Comparison of ENCODE assay signal across 8 cellular contexts in the genomic region with DNA sequence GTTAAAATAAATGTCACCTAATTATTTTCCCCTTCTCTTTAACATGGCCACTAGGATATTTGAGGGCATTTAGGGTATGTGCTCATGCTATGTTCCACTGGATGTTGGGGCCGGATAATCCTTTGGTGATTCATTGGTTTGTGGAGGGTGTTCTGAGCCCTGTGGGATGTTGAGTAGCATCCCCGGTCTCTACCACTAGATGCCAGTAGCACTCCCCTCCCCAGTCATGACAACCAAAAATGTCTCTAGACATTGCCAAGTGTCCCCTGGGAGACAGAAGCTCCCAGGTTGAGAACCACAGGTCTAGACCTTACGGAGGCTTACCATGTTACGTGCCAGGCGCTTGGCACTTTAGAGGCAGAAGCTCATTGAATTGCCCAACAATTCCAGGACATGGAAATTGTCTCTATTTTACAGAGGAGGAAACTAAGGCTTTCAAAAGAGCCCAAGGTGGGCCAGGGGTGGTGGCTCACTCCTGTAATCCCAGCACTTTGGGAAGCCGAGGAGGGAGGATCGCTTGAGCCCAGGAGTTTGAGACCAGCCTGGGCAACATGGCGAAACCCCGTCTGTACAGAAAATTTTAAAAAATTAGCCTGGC. TPM values are rescaled to one million over a fixed set of nuclear protein-coding genes. Genes with fewer than 3 reads are reported as not detected.
DNase-seq lines count a peak whose midpoint lies in the region; ATAC-seq, FAIRE-seq and TF ChIP-seq lines count a peak whose summit lies in the region.

No MANE protein-coding gene starts in this region.

- H3K36me3 ChIP-seq in BJ (ENCODE audit: control insufficient read depth, insufficient read depth, low read length) = no peaks in the 10 kb centered on the region
- no peaks in the 10 kb centered on the region for H3K36me3 ChIP-seq in thyroid gland

- intact Hi-C loops in activated naive CD4-positive, alpha-beta T cell treated with anti-CD3 and anti-CD28 coated beads for 36 hours (cut with micrococcal nuclease) = loop anchor here (1.0 to 5.0 kb wide), 2 partner anchors 78 to 217 kb away; no protein-coding TSS in a partner anchor
- intact Hi-C loops in thyroid gland (cut with DNase I) = no loop called here

- POLR2A ChIA-PET in BJ (lab: Charles Lee) = no interaction called here

- DNase-seq in BJ (ENCODE audit: low read depth) (no peak), GM12891 (ENCODE audit: insufficient read length, low spot score) (peak; percentile 68), NCI-H460 (ENCODE audit: extremely low read depth, low read depth) (peak; percentile 52), iris pigment epithelial cell (ENCODE audit: low read depth) (peak; percentile 79), thyroid gland (peak; percentile 13 to 21), NCI-H2029 (lab: John Stamatoyannopoulos, UW) (no peak)
- DNase-seq in activated naive CD4-positive, alpha-beta T cell treated with anti-CD3 and anti-CD28 coated beads for 36 hours = peak; percentile 58

- H3K27ac ChIP-seq in thyroid gland = no peak overlapping the region

- H3K27me3 Mint-ChIP-seq in activated naive CD4-positive, alpha-beta T cell treated with anti-CD3 and anti-CD28 coated beads for 36 hours (ENCODE audit: low read depth) = peaks cover 36% of the 10 kb centered on the region

- H3K27me3 ChIP-seq in BJ (ENCODE audit: control insufficient read depth, insufficient read depth, low read length) = no peaks in the 10 kb centered on the region
- no peaks in the 10 kb centered on the region for H3K27me3 ChIP-seq in thyroid gland

- H3K36me3 Mint-ChIP-seq in activated naive CD4-positive, alpha-beta T cell treated with anti-CD3 and anti-CD28 coated beads for 36 hours (ENCODE audit: low read depth) = no peaks in the 10 kb centered on the region

- H3K4me1 Mint-ChIP-seq in activated naive CD4-positive, alpha-beta T cell treated with anti-CD3 and anti-CD28 coated beads for 36 hours (ENCODE audit: low read depth) = no peaks in the 10 kb centered on the region

- FAIRE-seq in GM12891 (lab: Jason Lieb, UNC) = peak; percentile 71

- 43 to 44% methylated on average over 8 to 9 of the region's 9 CpGs for WGBS in thyroid gland, 2 donors

- TF ChIP-seq POLR2A in GM12891 (IDR thresholded peaks at IDR 0.05; ENCODE audit: low read depth, low read length) (no peak), thyroid gland (IDR thresholded peaks at IDR 0.05) (no peak)

- no peaks in the 10 kb centered on the region for H3K4me1 ChIP-seq in thyroid gland

- no peak overlapping the region for H3K27ac Mint-ChIP-seq in activated naive CD4-positive, alpha-beta T cell treated with anti-CD3 and anti-CD28 coated beads for 36 hours

- no peak overlapping the region for H3K4me3 Mint-ChIP-seq in activated naive CD4-positive, alpha-beta T cell treated with anti-CD3 and anti-CD28 coated beads for 36 hours

- no peak for ATAC-seq in HG03469 (IDR thresholded peaks at IDR 0.05; ENCODE audit: unreplicated experiment)

- H3K9me3 Mint-ChIP-seq in activated naive CD4-positive, alpha-beta T cell treated with anti-CD3 and anti-CD28 coated beads for 36 hours = no peaks in the 10 kb centered on the region

- CTCF ChIA-PET in BJ (lab: Yijun Ruan, JAX) = interaction anchor here (0.6 to 2.2 kb wide), 14 partner anchors 9 to 337 kb away, joined by 3 to 15 read pairs (median 4); partner anchors contain the start of gene CLEC11A
- CTCF ChIA-PET in activated naive CD4-positive, alpha-beta T cell treated with anti-CD3 and anti-CD28 coated beads for 36 hours (lab: Charles Lee) = interaction anchor here (0.5 to 1.1 kb wide), 6 partner anchors 9 to 582 kb away, joined by 3 to 4 read pairs (median 3); no protein-coding TSS in a partner anchor

- TF ChIP-seq CTCF in BJ (IDR thresholded peaks at IDR 0.05; ENCODE audit: insufficient read depth, low read depth, low read length) = peak; percentile 90
- peak in 4 of 6 experiments; percentile 11 to 50 (median 41) for TF ChIP-seq CTCF in thyroid gland (IDR thresholded peaks at IDR 0.05)

- H3K9me3 ChIP-seq in thyroid gland = no peaks in the 10 kb centered on the region

- H3K4me3 ChIP-seq in BJ (ENCODE audit: low read depth, low read length) = no peak overlapping the region
- no peak overlapping the region for H3K4me3 ChIP-seq in thyroid gland (replicated peaks in 1 of 3)

TF ChIP-seq in GM12891, 5 proteins besides CTCF, POLR2A, EP300 and RAD21:
- no peak for TF ChIP-seq PAX5 (IDR thresholded peaks at IDR 0.05; ENCODE audit: insufficient read depth, low read length, severe bottlenecking)
- TF ChIP-seq SPI1 (IDR thresholded peaks at IDR 0.05; ENCODE audit: low read depth, low read length) = no peak
- TF ChIP-seq POLR2AphosphoS5 (IDR thresholded peaks at IDR 0.05; ENCODE audit: low read depth, low read length) = no peak
- no peak for TF ChIP-seq TAF1 (IDR thresholded peaks at IDR 0.05; ENCODE audit: low read depth, low read length)
- no peak for TF ChIP-seq POU2F2 (IDR thresholded peaks at IDR 0.05; ENCODE audit: low read depth, low read length)
TF ChIP-seq in GM12891: peak in this region for 0.

RNA-seq across cellular contexts. Expression of gene SHANK1, which starts 14.1 kb away (rescaled TPM):
- polyA plus RNA-seq in BJ (2011; rRNA removed) = 1.6 and 1.8 TPM in 2 replicates
- 3.4 and 4.1 TPM in 2 replicates for polyA minus RNA-seq in BJ (2011; rRNA and poly(A)+ RNA removed)
- not detected for polyA plus RNA-seq in GM12891 (2012; ENCODE audit: low read depth, missing spikeins)
- 0.12 and 0.15 TPM in 2 replicates for total RNA-seq in NCI-H460 (2014; rRNA removed; shearing (Covaris generic))
- polyA plus RNA-seq in NCI-H460 (2014; cell fraction: nucleus; rRNA removed) = 0.37 and 7.8 TPM in 2 replicates
- total RNA-seq in activated naive CD4-positive, alpha-beta T cell treated with anti-CD3 and anti-CD28 coated beads for 36 hours = not detected
- total RNA-seq in thyroid gland = under 1 TPM in 2 of 4 donors, not detected in 2; 0.10 to 0.45 TPM

RNA-seq across cellular contexts. Expression of gene CLEC11A, which starts 17.6 kb away (rescaled TPM):
- 82.0 and 136 TPM in 2 replicates for polyA plus RNA-seq in BJ (2011; rRNA removed)
- 6.6 and 9.7 TPM in 2 replicates for polyA minus RNA-seq in BJ (2011; rRNA and poly(A)+ RNA removed)
- polyA plus RNA-seq in GM12891 (2012; ENCODE audit: low read depth, missing spikeins) = 0.22 TPM
- total RNA-seq in NCI-H460 (2014; rRNA removed; shearing (Covaris generic)) = 4.6 and 5.4 TPM in 2 replicates
- polyA plus RNA-seq in NCI-H460 (2014; cell fraction: nucleus; rRNA removed) = 16.6 and 19.9 TPM in 2 replicates
- total RNA-seq in activated naive CD4-positive, alpha-beta T cell treated with anti-CD3 and anti-CD28 coated beads for 36 hours = 1 to 10 TPM in 1 of 2 experiments, under 1 TPM in 1; 0.69 to 1.4 TPM
- 10 to 100 TPM in 1 of 4 donors, 1 to 10 TPM in 3; 5.0 to 16.0 (median 8.9) TPM for total RNA-seq in thyroid gland

RNA-seq across cellular contexts. Expression of gene C19orf81, which starts 56.3 kb away (rescaled TPM):
- 0.47 and 0.59 TPM in 2 replicates for polyA plus RNA-seq in BJ (2011; rRNA removed)
- not detected in 2 replicates for polyA minus RNA-seq in BJ (2011; rRNA and poly(A)+ RNA removed)
- not detected for polyA plus RNA-seq in GM12891 (2012; ENCODE audit: low read depth, missing spikeins)
- 4.6 and 8.0 TPM in 2 replicates for total RNA-seq in NCI-H460 (2014; rRNA removed; shearing (Covaris generic))
- polyA plus RNA-seq in NCI-H460 (2014; cell fraction: nucleus; rRNA removed) = 5.2 and 12.2 TPM in 2 replicates
- total RNA-seq in activated naive CD4-positive, alpha-beta T cell treated with anti-CD3 and anti-CD28 coated beads for 36 hours = 1 to 10 TPM; 1.5 to 1.7 TPM
- 1 to 10 TPM in 1 of 4 donors, not detected in 3; 1.7 TPM for total RNA-seq in thyroid gland

Comparison
In these comparisons a context has a peak if more than half of its experiments do, and no peak if none do; other contexts are left out.
1. DNase-seq: peak in GM12891 (single experiment), NCI-H460 (single experiment), activated naive CD4-positive, alpha-beta T cell treated with anti-CD3 and anti-CD28 coated beads for 36 hours (single experiment), iris pigment epithelial cell (single experiment) and thyroid gland (2 of 2); none in BJ (single experiment) and NCI-H2029 (single experiment).